8 cellular contexts compared by ENCODE assay signal in the genomic region with DNA sequence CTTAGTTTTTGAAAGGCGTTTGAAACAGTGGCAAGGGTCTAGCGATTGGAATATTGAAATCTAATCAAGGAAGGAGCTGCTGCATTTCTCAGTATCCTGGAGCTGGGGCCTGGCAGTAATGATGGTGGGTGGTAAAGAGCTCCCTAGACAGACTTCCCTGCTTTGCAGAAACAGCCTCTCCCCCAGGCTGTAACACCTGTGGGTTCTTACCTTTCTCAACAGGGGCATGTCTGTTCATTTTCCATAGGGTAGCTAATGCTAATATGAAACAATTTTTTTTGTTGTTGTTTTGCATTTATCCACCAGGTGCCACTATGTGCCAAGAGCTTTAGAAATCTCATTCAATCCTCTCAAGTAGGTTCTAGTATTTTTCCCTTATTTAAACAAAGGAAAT.
DNase-seq lines count a peak whose midpoint lies in the region; ATAC-seq, FAIRE-seq and TF ChIP-seq lines count a peak whose summit lies in the region.

No MANE protein-coding gene starts in this region.

- ATAC-seq in GM21717 (IDR thresholded peaks at IDR 0.05; ENCODE audit: unreplicated experiment) (peak; percentile 63), K562 (peak; percentile 74)

- POLR2A ChIA-PET in K562 (lab: Yijun Ruan, JAX), result interaction anchor here (0.6 to 0.9 kb wide), 3 partner anchors 12 to 110 kb away, joined by 3 to 4 read pairs (median 3); no protein-coding TSS in a partner anchor

- DNase-seq in NCI-H1105 treated with DMSO at 0.1 percent for 48 hours (lab: John Stamatoyannopoulos, UW) (peak; percentile 8), NCI-H1105 (lab: John Stamatoyannopoulos, UW) (no peak), HuH-7 (ENCODE audit: low spot score) (peak; percentile 9), K562 (ENCODE audit: extremely low read depth in 1 of 4, low spot score in 3 of 4) (peak in 3 of 4 experiments; percentile 10 to 49 (median 45)), neural progenitor cell (ENCODE audit: low spot score) (peak; percentile 11), head of caudate nucleus (no peak)
- no peak for DNase-seq in stimulated activated naive CD4-positive, alpha-beta T cell (lab: John Stamatoyannopoulos, UW)

- H3K9me3 ChIP-seq in K562 (replicated peaks; ENCODE audit: control insufficient read depth, insufficient read depth, low read depth, low read length), result no peaks in the 10 kb centered on the region
- no peaks in the 10 kb centered on the region for H3K9me3 ChIP-seq in neural progenitor cell (ENCODE audit: low read depth)

- TF ChIP-seq POLR2A in K562 (conservative IDR thresholded peaks at IDR 0.05), result no peak

- TF ChIP-seq EP300 in K562 (IDR thresholded peaks at IDR 0.05; ENCODE audit: low read length), result no peak

- no peaks in the 10 kb centered on the region for H4K20me1 ChIP-seq in K562 (replicated peaks; ENCODE audit: control insufficient read depth, insufficient read depth, low read length)
- H4K20me1 ChIP-seq in neural progenitor cell (ENCODE audit: low read depth), result no peaks in the 10 kb centered on the region

- in situ Hi-C loops in K562 (cut with MboI), result no loop called here

- CTCF ChIA-PET in K562 (lab: Yijun Ruan, JAX; ENCODE audit: low intra/inter-chr PET ratio), result interaction anchor here (2.5 kb wide), 1 partner anchor 110 kb away, joined by 17 read pairs; no protein-coding TSS in a partner anchor

- no peaks in the 10 kb centered on the region for H3K36me3 ChIP-seq in K562 (ENCODE audit: control insufficient read depth, insufficient read depth, low read length)
- H3K36me3 ChIP-seq in neural progenitor cell, result no peaks in the 10 kb centered on the region

- H2AFZ ChIP-seq in K562 (ENCODE audit: low read depth, low read length) (no peak overlapping the region), neural progenitor cell (replicated peaks) (peak overlapping the region; percentile 74)

- H3K27ac ChIP-seq in K562 (ENCODE audit: extremely low read depth, low read depth, low read length) (no peak overlapping the region), neural progenitor cell (no peak overlapping the region)

- TF ChIP-seq RAD21 in K562 (CRISPR knock-in tag; conservative IDR thresholded peaks at IDR 0.05 in 1 of 2, IDR thresholded peaks at IDR 0.05 in 1 of 2), result no peak; a peak in 1 of 4 replicates

- H3K79me2 ChIP-seq in K562 (ENCODE audit: control insufficient read depth, insufficient read depth, low read length) (no peaks in the 10 kb centered on the region), neural progenitor cell (ENCODE audit: low read depth) (no peaks in the 10 kb centered on the region)

- H3K4me1 Mint-ChIP-seq in neural progenitor cell, result peaks cover 10% of the 10 kb centered on the region

- no peaks in the 10 kb centered on the region for H3K9me1 ChIP-seq in K562 (ENCODE audit: control insufficient read depth, insufficient read depth, low read length)

- H3K4me2 ChIP-seq in K562 (ENCODE audit: insufficient read depth, low read length) (no peak overlapping the region), neural progenitor cell (no peak overlapping the region)

- TF ChIP-seq CTCF in K562 (IDR thresholded peaks at IDR 0.05 in 2 of 3, conservative IDR thresholded peaks at IDR 0.05 in 1 of 3; ENCODE audit: insufficient read depth in 2 of 3, low read depth in 1 of 3, low read length in 3 of 3) (peak; percentile 12 to 45 (median 37); a peak in 4 of 6 replicates), neural progenitor cell (IDR thresholded peaks at IDR 0.05) (no peak)

- H3K9me3 Mint-ChIP-seq in neural progenitor cell, result no peaks in the 10 kb centered on the region

- peak; percentile 58 for FAIRE-seq in K562 (lab: Jason Lieb, UNC)

- 0% methylated on average over 2 of the region's 2 CpGs for WGBS in K562 (ENCODE audit: insufficient coverage, low coverage, missing lambda C conversion rate)

- H3K9ac ChIP-seq in K562 (ENCODE audit: insufficient read depth in 1 of 2, low read depth in 2 of 2, low read length in 2 of 2), result no peak overlapping the region
- no peak overlapping the region for H3K9ac ChIP-seq in neural progenitor cell

- H3K4me1 ChIP-seq in K562 (replicated peaks in 1 of 2; ENCODE audit: control insufficient read depth in 2 of 2, insufficient read depth in 2 of 2, low read length in 2 of 2) (no peaks in the 10 kb centered on the region), neural progenitor cell (peaks cover 2% of the 10 kb centered on the region)

- H3K27me3 Mint-ChIP-seq in neural progenitor cell (ENCODE audit: insufficient read depth, low read depth), result no peaks in the 10 kb centered on the region

- H3F3A ChIP-seq in neural progenitor cell (ENCODE audit: low read depth), result no peaks in the 10 kb centered on the region

- no peak overlapping the region for H3K27ac Mint-ChIP-seq in neural progenitor cell

- H3K36me3 Mint-ChIP-seq in neural progenitor cell, result no peaks in the 10 kb centered on the region

- intact Hi-C loops in K562 (cut with micrococcal nuclease), result loop anchor here (1.0 to 5.0 kb wide), 2 partner anchors 110 to 166 kb away; no protein-coding TSS in a partner anchor
- intact Hi-C loops in head of caudate nucleus (cut with DNase I), result no loop called here

- no TSS peak for BruUV-seq in K562 (replicated peaks; lab: Mats Ljungman, UMichigan)

- no peak overlapping the region for H3K4me3 Mint-ChIP-seq in neural progenitor cell

- H3K27me3 ChIP-seq in K562 (ENCODE audit: control insufficient read depth in 2 of 2, insufficient read depth in 2 of 2, low read length in 2 of 2) (no peaks in the 10 kb centered on the region), neural progenitor cell (peaks cover 14% of the 10 kb centered on the region)

- no peak overlapping the region for H3K4me3 ChIP-seq in K562
- H3K4me3 ChIP-seq in neural progenitor cell, result no peak overlapping the region

TF ChIP-seq in K562, 482 proteins besides CTCF, POLR2A, EP300 and RAD21:
- TF ChIP-seq KLF16 (IDR thresholded peaks at IDR 0.05) (peak; percentile 3; the same call in 1 of the 2 replicates), ZNF324 (CRISPR knock-in tag; IDR thresholded peaks at IDR 0.05) (no peak)
- TF ChIP-seq, protein P1, sequence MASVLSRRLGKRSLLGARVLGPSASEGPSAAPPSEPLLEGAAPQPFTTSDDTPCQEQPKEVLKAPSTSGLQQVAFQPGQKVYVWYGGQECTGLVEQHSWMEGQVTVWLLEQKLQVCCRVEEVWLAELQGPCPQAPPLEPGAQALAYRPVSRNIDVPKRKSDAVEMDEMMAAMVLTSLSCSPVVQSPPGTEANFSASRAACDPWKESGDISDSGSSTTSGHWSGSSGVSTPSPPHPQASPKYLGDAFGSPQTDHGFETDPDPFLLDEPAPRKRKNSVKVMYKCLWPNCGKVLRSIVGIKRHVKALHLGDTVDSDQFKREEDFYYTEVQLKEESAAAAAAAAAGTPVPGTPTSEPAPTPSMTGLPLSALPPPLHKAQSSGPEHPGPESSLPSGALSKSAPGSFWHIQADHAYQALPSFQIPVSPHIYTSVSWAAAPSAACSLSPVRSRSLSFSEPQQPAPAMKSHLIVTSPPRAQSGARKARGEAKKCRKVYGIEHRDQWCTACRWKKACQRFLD (CRISPR knock-in tag; IDR thresholded peaks at IDR 0.05), result no peak

Comparison
In these comparisons a context has a peak if more than half of its experiments do, and no peak if none do; other contexts are left out.
1. DNase-seq: peak in NCI-H1105 treated with DMSO at 0.1 percent for 48 hours (single experiment), HuH-7 (single experiment), K562 (3 of 4) and neural progenitor cell (single experiment); none in NCI-H1105 (single experiment), stimulated activated naive CD4-positive, alpha-beta T cell (0 of 6) and head of caudate nucleus (0 of 42).